Comparison of ENCODE assay signal across 8 cellular contexts in the genomic region with DNA sequence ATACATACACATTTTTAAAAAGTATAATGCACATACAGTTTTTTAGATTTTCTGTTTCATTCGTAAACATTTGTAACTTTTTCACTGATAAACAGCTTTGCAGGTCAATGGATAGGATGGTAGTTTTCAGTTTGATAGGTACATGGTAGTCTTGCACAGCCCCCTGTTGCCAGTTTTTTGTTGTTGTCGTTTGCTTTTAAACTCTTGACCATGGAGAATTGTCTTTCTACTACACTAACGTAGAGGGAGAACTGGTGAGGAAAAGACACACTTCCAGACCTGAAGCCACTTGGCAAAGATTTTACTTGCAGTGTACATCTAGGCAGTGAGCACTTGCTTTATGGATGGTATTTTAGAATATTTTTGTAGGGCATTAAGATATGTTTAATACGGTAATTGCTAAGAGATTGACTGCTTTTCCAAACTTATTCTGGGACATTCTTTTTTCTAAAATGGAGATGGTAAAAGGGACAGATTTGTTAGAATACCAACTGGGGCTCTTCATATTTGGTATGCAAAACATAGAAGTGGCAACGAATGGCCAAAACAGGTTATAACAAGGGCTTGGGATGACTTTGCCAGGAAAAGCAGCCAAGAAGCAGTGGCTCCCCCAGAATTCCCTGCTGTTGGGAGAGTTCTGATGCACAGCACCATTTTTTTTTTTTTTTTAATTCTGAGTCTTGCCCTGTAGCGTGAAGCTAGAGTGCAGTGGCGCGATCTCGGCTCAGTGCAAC. TPM values are rescaled to one million over a fixed set of nuclear protein-coding genes. Genes with fewer than 3 reads are reported as not detected.
DNase-seq lines count a peak whose midpoint lies in the region; ATAC-seq, FAIRE-seq and TF ChIP-seq lines count a peak whose summit lies in the region.

No MANE protein-coding gene starts in this region.

- no peak overlapping the region for H4K8ac ChIP-seq in H1 (ENCODE audit: extremely low read depth, insufficient read depth, low read length)

- H3K56ac ChIP-seq in H1 (replicated peaks; ENCODE audit: insufficient read length, low read depth, low read length): no peak overlapping the region

- H3K36me3 ChIP-seq in ES-I3 (ENCODE audit: insufficient read depth, low read length) (no peaks in the 10 kb centered on the region; the same call in none of the 2 replicates), OCI-LY7 (ENCODE audit: insufficient read depth, low read length) (no peaks in the 10 kb centered on the region), H1 (ENCODE audit: control insufficient read depth in 2 of 4, insufficient read depth in 4 of 4, low read length in 3 of 4) (no peaks in the 10 kb centered on the region), neuron (ENCODE audit: insufficient read depth, low read length) (peaks cover 4% of the 10 kb centered on the region)

- intact Hi-C loops in OCI-LY7 (cut with micrococcal nuclease; ENCODE audit: unreplicated experiment): loop anchor here (5.0 kb wide), 3 partner anchors 143 to 257 kb away; a partner anchor contains a TSS

- H3K4me2 ChIP-seq in OCI-LY7 (ENCODE audit: low read length): peak overlapping the region; percentile 91
- peak overlapping the region; percentile 56 to 88 for H3K4me2 ChIP-seq in H1 (ENCODE audit: insufficient read depth in 1 of 2, low read depth in 2 of 2, low read length in 2 of 2)

- 0 out of 2 replicates have a peak, but pooled peaks have one; percentile 20 for TF ChIP-seq CTCF in OCI-LY7 (conservative IDR thresholded peaks at IDR 0.05; ENCODE audit: low read length)
- TF ChIP-seq CTCF in H1 (IDR thresholded peaks at IDR 0.05; ENCODE audit: control extremely low read depth in 1 of 3, insufficient read depth in 1 of 3, low read depth in 1 of 3, low read length in 3 of 3): no peak

- H3K14ac ChIP-seq in H1 (ENCODE audit: insufficient read length): no peak overlapping the region

- peak overlapping the region; percentile 80 for H3K4me3 ChIP-seq in OCI-LY7 (ENCODE audit: low read depth, low read length, poor library complexity, severe bottlenecking)
- H3K4me3 ChIP-seq in H1 (ENCODE audit: extremely low read depth in 1 of 4, insufficient read depth in 2 of 4, low read depth in 3 of 4, low read length in 4 of 4): peak overlapping the region; percentile 73 to 83 (median 77); a peak in 7 of 8 replicates
- H3K4me3 ChIP-seq in neuron (ENCODE audit: low read length): peak overlapping the region; percentile 98

- TF ChIP-seq RAD21 in H1 (IDR thresholded peaks at IDR 0.05 in 1 of 2, conservative IDR thresholded peaks at IDR 0.05 in 1 of 2; ENCODE audit: low read depth in 2 of 2, low read length in 2 of 2): no peak

- no peak overlapping the region for H2BK15ac ChIP-seq in H1 (ENCODE audit: low read length)

- no peak overlapping the region for H3K18ac ChIP-seq in H1 (ENCODE audit: extremely low read depth, low read length)

- no peak overlapping the region for H4K91ac ChIP-seq in H1 (replicated peaks; ENCODE audit: insufficient read length, low read length)

- no peak for ATAC-seq in HG03439 (IDR thresholded peaks at IDR 0.05; ENCODE audit: unreplicated experiment)

- CTCF ChIA-PET in OCI-LY7 (lab: Charles Lee; ENCODE audit: unreplicated experiment): no interaction called here
- CTCF ChIA-PET in H1 (lab: Charles Lee; ENCODE audit: partially characterized antibody): interaction anchor here (1.1 to 4.0 kb wide), 3 partner anchors 12 to 45 kb away, joined by 3 to 17 read pairs (median 4); no protein-coding TSS in a partner anchor

- TF ChIP-seq POLR2A in H1 (IDR thresholded peaks at IDR 0.05; ENCODE audit: control extremely low read depth in 1 of 2, low read depth in 2 of 2, low read length in 2 of 2): no peak

- no peak overlapping the region for H3K4ac ChIP-seq in H1 (replicated peaks; ENCODE audit: insufficient read length, low read depth, low read length)

- H3K79me2 ChIP-seq in OCI-LY7 (ENCODE audit: insufficient read depth, low read depth, low read length): no peaks in the 10 kb centered on the region
- peaks cover 17 to 38% of the 10 kb centered on the region in 2 experiments for H3K79me2 ChIP-seq in H1 (ENCODE audit: control insufficient read depth in 1 of 2, insufficient read depth in 2 of 2, low read length in 2 of 2)

- H3K4me1 ChIP-seq in ES-I3 (ENCODE audit: insufficient read depth, low read length): peaks cover 15% of the 10 kb centered on the region; the same call in 1 of the 2 replicates
- peaks cover 38% of the 10 kb centered on the region for H3K4me1 ChIP-seq in OCI-LY7 (ENCODE audit: insufficient read depth, low read length, poor library complexity, severe bottlenecking)
- peaks cover 3 to 7% (median 4%) of the 10 kb centered on the region in 4 experiments; a peak in 6 of 7 replicates for H3K4me1 ChIP-seq in H1 (replicated peaks in 1 of 4; ENCODE audit: control insufficient read depth in 3 of 4, insufficient read depth in 4 of 4, low read length in 3 of 4)
- H3K4me1 ChIP-seq in neuron (ENCODE audit: insufficient read depth, low read length): peaks cover 44% of the 10 kb centered on the region

- no peak overlapping the region for H2AK5ac ChIP-seq in H1 (ENCODE audit: low read depth, low read length)

- H2BK5ac ChIP-seq in H1 (ENCODE audit: low read depth, low read length): no peak overlapping the region

- FAIRE-seq in H1 (lab: Jason Lieb, UNC) (no peak), GM19239 (lab: Jason Lieb, UNC) (no peak)

- H3K9me3 ChIP-seq in ES-I3 (ENCODE audit: control insufficient read depth, insufficient read depth, low read length) (no peaks in the 10 kb centered on the region), OCI-LY7 (ENCODE audit: low read length) (no peaks in the 10 kb centered on the region), H1 (ENCODE audit: insufficient read depth in 2 of 2, low read depth in 1 of 2, low read length in 1 of 2) (no peaks in the 10 kb centered on the region), neuron (ENCODE audit: low read length) (no peaks in the 10 kb centered on the region)

- WGBS in H1 (ENCODE audit: extremely low coverage in 1 of 2, insufficient coverage in 1 of 2, insufficient read length in 1 of 2, insufficient replicate concordance in 2 of 2, low coverage in 1 of 2, low lambda C conversion rate in 2 of 2, missing lambda C conversion rate in 1 of 2), 2 experiments: 58% methylated on average over 5 of the region's 9 CpGs; no CpG with 5 or more reads in 1 of the 2 experiments

- no peak overlapping the region for H2BK120ac ChIP-seq in H1 (replicated peaks; ENCODE audit: low read depth, low read length)

- H3K9me2 ChIP-seq in OCI-LY7 (ENCODE audit: insufficient read depth, low read length): no peaks in the 10 kb centered on the region

- H2AFZ ChIP-seq in OCI-LY7 (ENCODE audit: low read length) (no peak overlapping the region), H1 (ENCODE audit: low read length) (no peak overlapping the region), neuron (ENCODE audit: low read depth, low read length) (peak overlapping the region; percentile 97)

- BruUV-seq in OCI-LY7 (replicated peaks; lab: Mats Ljungman, UMichigan): TSS peak; percentile 72

- no peak overlapping the region for H2BK20ac ChIP-seq in H1 (ENCODE audit: low read length)

- no peak overlapping the region for H2BK12ac ChIP-seq in H1 (ENCODE audit: low read depth, low read length)

- DNase-seq in OCI-LY7 (ENCODE audit: low spot score) (peak; percentile 8), H1 (ENCODE audit: low read depth in 1 of 2, low spot score in 2 of 2) (no peak), NCI-H146 treated with DMSO at 0.1 percent for 48 hours (lab: John Stamatoyannopoulos, UW; ENCODE audit: unreplicated experiment) (no peak), GM19239 (ENCODE audit: insufficient read length, low spot score) (no peak), NOMO-1 treated with DMSO at 0.1 percent for 48 hours (lab: John Stamatoyannopoulos, UW; ENCODE audit: unreplicated experiment) (no peak)

- H3K27ac ChIP-seq in OCI-LY7 (ENCODE audit: low read depth, low read length, poor library complexity, severe bottlenecking) (no peak overlapping the region), H1 (ENCODE audit: low read depth, low read length) (no peak overlapping the region)

- H3K23me2 ChIP-seq in H1 (ENCODE audit: low read depth, low read length): peaks cover 10% of the 10 kb centered on the region; the same call in 1 of the 2 replicates

- H3K9ac ChIP-seq in ES-I3 (ENCODE audit: low read depth, low read length) (peak overlapping the region; percentile 88; the same call in 1 of the 2 replicates), H1 (replicated peaks in 1 of 4; ENCODE audit: extremely low read depth in 1 of 4, low read depth in 3 of 4, low read length in 3 of 4) (no peak overlapping the region)

- no peaks in the 10 kb centered on the region; the same call in 1 of the 2 replicates for H3K79me1 ChIP-seq in H1 (ENCODE audit: low read depth, low read length)

- H3K23ac ChIP-seq in H1 (ENCODE audit: insufficient read length): no peak overlapping the region

- POLR2A ChIA-PET in OCI-LY7 (lab: Charles Lee): interaction anchor here (0.6 to 1.4 kb wide), 3 partner anchors 13 to 70 kb away, joined by 3 to 4 read pairs (median 4); no protein-coding TSS in a partner anchor
- POLR2A ChIA-PET in H1 (lab: Charles Lee; ENCODE audit: partially characterized antibody): interaction anchor here (0.9 to 1.9 kb wide), 3 partner anchors 9 to 163 kb away, joined by 3 to 6 read pairs (median 3); no protein-coding TSS in a partner anchor

- peaks cover 13% of the 10 kb centered on the region for H4K20me1 ChIP-seq in OCI-LY7 (ENCODE audit: insufficient read depth, low read length)
- peaks cover 3 to 10% of the 10 kb centered on the region in 2 experiments for H4K20me1 ChIP-seq in H1 (replicated peaks in 1 of 2; ENCODE audit: control insufficient read depth in 1 of 2, insufficient read depth in 2 of 2, low read length in 2 of 2)

- H3K27me3 ChIP-seq in H1 (replicated peaks in 1 of 4; ENCODE audit: control insufficient read depth in 3 of 4, extremely low read depth in 1 of 4, insufficient read depth in 3 of 4, low read length in 3 of 4): peaks cover 0 to 8% (median 7%) of the 10 kb centered on the region in 4 experiments; a peak in 4 of 7 replicates
- H3K27me3 ChIP-seq in neuron (ENCODE audit: insufficient read depth, low read length): peaks cover 5% of the 10 kb centered on the region

- no peak overlapping the region for H4K5ac ChIP-seq in H1 (ENCODE audit: insufficient read length, low read depth, low read length)

- no peak for TF ChIP-seq EP300 in H1 (IDR thresholded peaks at IDR 0.05; ENCODE audit: borderline replicate concordance in 1 of 2, low read depth in 2 of 2, low read length in 2 of 2)

RNA-seq across cellular contexts. Expression of a gene that starts 1.5 kb away (rescaled TPM):
- total RNA-seq in OCI-LY7 (2014; rRNA removed; shearing (Covaris generic)): 4.5 and 4.9 TPM in 2 replicates
- 6.4 and 7.0 TPM in 2 replicates for total RNA-seq in OCI-LY7 (2022)
- 54.9 and 56.0 TPM in 2 replicates for total RNA-seq in H1 (2021; fragmentation: NEBNext Ultra II Directional; extraction: Animal tissue kit (Norgen Biotek cat#: 25700))
- polyA plus RNA-seq in H1 (2011; rRNA removed): 26.6 and 36.0 TPM in 2 replicates
- polyA plus RNA-seq in H1 (2011; cell fraction: cytosol; rRNA removed): 30.5 TPM
- 104 TPM for polyA plus RNA-seq in H1 (2011; cell fraction: nucleus; rRNA removed)
- 29.4 to 49.2 TPM (median 45.5 TPM) in 4 replicates for polyA plus RNA-seq in H1 (2012, experiment 1 of 2)
- polyA plus RNA-seq in H1 (2012, experiment 2 of 2): 47.3 TPM
- polyA plus RNA-seq in H1 (2013, experiment 1 of 2): 25.1 TPM
- polyA plus RNA-seq in H1 (2013, experiment 2 of 2): 22.9 TPM
- 29.7 and 33.8 TPM in 2 replicates for polyA minus RNA-seq in H1 (2011; rRNA and poly(A)+ RNA removed)
- 27.2 TPM for polyA minus RNA-seq in H1 (2011; cell fraction: cytosol; rRNA and poly(A)+ RNA removed)
- 27.2 TPM for polyA minus RNA-seq in H1 (2011; cell fraction: nucleus; rRNA and poly(A)+ RNA removed)

RNA-seq across cellular contexts. Expression of a gene that starts 53.9 kb away (rescaled TPM):
- not detected in 2 replicates for total RNA-seq in OCI-LY7 (2014; rRNA removed; shearing (Covaris generic))
- total RNA-seq in OCI-LY7 (2022): 2.3 and 4.2 TPM in 2 replicates
- total RNA-seq in H1 (2021; fragmentation: NEBNext Ultra II Directional; extraction: Animal tissue kit (Norgen Biotek cat#: 25700)): 43.9 and 47.8 TPM in 2 replicates
- polyA plus RNA-seq in H1 (2011; rRNA removed): 57.3 and 70.6 TPM in 2 replicates
- polyA plus RNA-seq in H1 (2011; cell fraction: cytosol; rRNA removed): 61.6 TPM
- 144 TPM for polyA plus RNA-seq in H1 (2011; cell fraction: nucleus; rRNA removed)
- 30.1 to 46.8 TPM (median 43.0 TPM) in 4 replicates for polyA plus RNA-seq in H1 (2012, experiment 1 of 2)
- polyA plus RNA-seq in H1 (2012, experiment 2 of 2): 40.5 TPM
- polyA plus RNA-seq in H1 (2013, experiment 1 of 2): 35.9 TPM
- 33.7 TPM for polyA plus RNA-seq in H1 (2013, experiment 2 of 2)
- polyA minus RNA-seq in H1 (2011; rRNA and poly(A)+ RNA removed): 34.9 and 35.3 TPM in 2 replicates
- polyA minus RNA-seq in H1 (2011; cell fraction: cytosol; rRNA and poly(A)+ RNA removed): 24.4 TPM
- polyA minus RNA-seq in H1 (2011; cell fraction: nucleus; rRNA and poly(A)+ RNA removed): 32.4 TPM
